Comparison of ENCODE assay signal across 9 cellular contexts in the genomic region with DNA sequence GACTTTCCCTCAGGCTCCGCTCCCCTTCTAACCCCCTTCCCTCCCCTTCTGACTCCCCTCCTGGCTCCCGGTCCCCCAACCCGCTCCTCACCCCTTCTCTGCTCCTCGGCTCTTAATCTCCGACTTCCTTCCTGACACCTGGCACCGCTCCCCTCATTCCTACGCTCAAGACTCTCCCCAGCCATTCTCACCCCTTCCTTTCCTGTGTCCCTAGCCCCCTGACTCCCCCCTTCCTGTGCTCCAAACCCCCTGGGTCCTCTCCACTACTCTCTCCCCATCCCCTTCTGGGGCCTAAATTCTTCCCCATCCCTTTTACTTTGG. TPM values are rescaled to one million over a fixed set of nuclear protein-coding genes. Genes with fewer than 3 reads are reported as not detected.
DNase-seq lines count a peak whose midpoint lies in the region; ATAC-seq and TF ChIP-seq lines count a peak whose summit lies in the region.
"Had no signal": no experiment of that assay in that cellular context is flagged by ENCODE, and none has a peak within 500 bp of the region (broad histone marks: within the 10 kb centered on the region; RNA-seq: fewer than 3 reads in every experiment).

No MANE protein-coding gene starts in this region.

- H3K27ac Mint-ChIP-seq in natural killer cell treated with Interleukin-12 subunit alpha and Interleukin-12 subunit beta and Interleukin-15 and Interleukin-18, amount 100 ng/mL, for 72 hours: peak overlapping the region; percentile 84 to 90

- peak in 1 of 2 donors; percentile 1 for ATAC-seq in natural killer cell treated with Interleukin-12 subunit alpha and Interleukin-12 subunit beta and Interleukin-15 and Interleukin-18, amount 100 ng/mL, for 72 hours
- ATAC-seq in GM18868 (IDR thresholded peaks at IDR 0.05; ENCODE audit: unreplicated experiment) (no peak), HG02759 (IDR thresholded peaks at IDR 0.05; ENCODE audit: unreplicated experiment) (no peak), HG02852 (IDR thresholded peaks at IDR 0.05; ENCODE audit: unreplicated experiment) (no peak)

- H3K4me3 ChIP-seq in BLaER1 treated with 17β-estradiol and CSF1 and Interleukin-3, amounts not matched to agents 10 nM and 100 nM: peak overlapping the region; percentile 80 to 93 (median 86)
- H3K4me3 ChIP-seq in LNCaP clone FGC (ENCODE audit: low read depth, low read length) (peak overlapping the region; percentile 83), coronary artery (peak overlapping the region; percentile 98)

- H3K27ac ChIP-seq in BLaER1 treated with 17β-estradiol and CSF1 and Interleukin-3, amounts not matched to agents 10 nM and 100 nM: peak overlapping the region; percentile 64 to 89 (median 84); a peak in 21 of 22 replicates
- H3K27ac ChIP-seq in coronary artery: peak overlapping the region; percentile 85 to 96

- H3K36me3 ChIP-seq in BLaER1 treated with 17β-estradiol and CSF1 and Interleukin-3, amounts not matched to agents 10 nM and 100 nM: peaks cover 29 to 43% (median 38%) of the 10 kb centered on the region in 11 experiments

- H3K9me3 ChIP-seq in BLaER1 treated with 17β-estradiol and CSF1 and Interleukin-3, amounts not matched to agents 10 nM and 100 nM (replicated peaks in 1 of 11): no peaks in the 10 kb centered on the region

- H3K4me1 ChIP-seq in BLaER1 treated with 17β-estradiol and CSF1 and Interleukin-3, amounts not matched to agents 10 nM and 100 nM: peaks cover 13 to 21% (median 15%) of the 10 kb centered on the region in 10 experiments

- DNase-seq in LNCaP clone FGC (ENCODE audit: low read depth): no peak
- no peak for DNase-seq in coronary artery (ENCODE audit: low spot score)
- DNase-seq in natural killer cell treated with Interleukin-12 subunit alpha and Interleukin-12 subunit beta and Interleukin-15 and Interleukin-18, amount 100 ng/mL, for 72 hours (ENCODE audit: low spot score): no peak
- no peak for DNase-seq in erythroblast (lab: John Stamatoyannopoulos, UW)

- no peaks in the 10 kb centered on the region for H3K9me3 Mint-ChIP-seq in natural killer cell treated with Interleukin-12 subunit alpha and Interleukin-12 subunit beta and Interleukin-15 and Interleukin-18, amount 100 ng/mL, for 72 hours

- H4K20me1 ChIP-seq in BLaER1 treated with 17β-estradiol and CSF1 and Interleukin-3, amounts not matched to agents 10 nM and 100 nM: peaks cover 0 to 7% (median 0%) of the 10 kb centered on the region in 11 experiments; a peak in 1 of 22 replicates

- TF ChIP-seq CTCF in LNCaP clone FGC (IDR thresholded peaks at IDR 0.05; ENCODE audit: control insufficient read depth, extremely low read depth, insufficient read depth) (no peak), coronary artery (IDR thresholded peaks at IDR 0.05) (no peak)

- H3K4me1 Mint-ChIP-seq in natural killer cell treated with Interleukin-12 subunit alpha and Interleukin-12 subunit beta and Interleukin-15 and Interleukin-18, amount 100 ng/mL, for 72 hours (ENCODE audit: low read depth in 2 of 2): peaks cover 12 to 15% of the 10 kb centered on the region in 2 donors

- H3K27me3 Mint-ChIP-seq in natural killer cell treated with Interleukin-12 subunit alpha and Interleukin-12 subunit beta and Interleukin-15 and Interleukin-18, amount 100 ng/mL, for 72 hours: no peaks in the 10 kb centered on the region

- TF ChIP-seq POLR2A in erythroblast (IDR thresholded peaks at IDR 0.05; ENCODE audit: low read length): no peak

- peak overlapping the region; percentile 92 for H3K4me3 Mint-ChIP-seq in natural killer cell treated with Interleukin-12 subunit alpha and Interleukin-12 subunit beta and Interleukin-15 and Interleukin-18, amount 100 ng/mL, for 72 hours

- no peaks in the 10 kb centered on the region for H3K36me3 Mint-ChIP-seq in natural killer cell treated with Interleukin-12 subunit alpha and Interleukin-12 subunit beta and Interleukin-15 and Interleukin-18, amount 100 ng/mL, for 72 hours

- H3K4me2 ChIP-seq in BLaER1 treated with 17β-estradiol and CSF1 and Interleukin-3, amounts not matched to agents 10 nM and 100 nM: peak overlapping the region; percentile 88 to 99 (median 97)

- no peaks in the 10 kb centered on the region for H3K27me3 ChIP-seq in BLaER1 treated with 17β-estradiol and CSF1 and Interleukin-3, amounts not matched to agents 10 nM and 100 nM

- peak overlapping the region; percentile 82 to 93 (median 91) for H3K9ac ChIP-seq in BLaER1 treated with 17β-estradiol and CSF1 and Interleukin-3, amounts not matched to agents 10 nM and 100 nM

RNA-seq across cellular contexts. Expression of gene CLPP, which starts 0.7 kb away (rescaled TPM):
- total RNA-seq in natural killer cell treated with Interleukin-12 subunit alpha and Interleukin-12 subunit beta and Interleukin-15 and Interleukin-18, amount 100 ng/mL, for 72 hours: 100 to 1,000 TPM; 115 to 146 TPM

RNA-seq across cellular contexts. Expression of gene ALKBH7, which starts 10.6 kb away (rescaled TPM):
- total RNA-seq in natural killer cell treated with Interleukin-12 subunit alpha and Interleukin-12 subunit beta and Interleukin-15 and Interleukin-18, amount 100 ng/mL, for 72 hours: 10 to 100 TPM; 29.2 to 31.3 TPM

RNA-seq across cellular contexts. Expression of gene PSPN, which starts 13.7 kb away (rescaled TPM):
- 1 to 10 TPM; 1.8 to 1.9 TPM for total RNA-seq in natural killer cell treated with Interleukin-12 subunit alpha and Interleukin-12 subunit beta and Interleukin-15 and Interleukin-18, amount 100 ng/mL, for 72 hours

RNA-seq across cellular contexts. Expression of gene ACER1, which starts 28.6 kb away (rescaled TPM):
- not detected for total RNA-seq in natural killer cell treated with Interleukin-12 subunit alpha and Interleukin-12 subunit beta and Interleukin-15 and Interleukin-18, amount 100 ng/mL, for 72 hours
- total RNA-seq: renal cortical epithelial cell had no signal

RNA-seq across cellular contexts. Expression of gene GTF2F1, which starts 31.0 kb away (rescaled TPM):
- 10 to 100 TPM; 71.1 to 72.6 TPM for total RNA-seq in natural killer cell treated with Interleukin-12 subunit alpha and Interleukin-12 subunit beta and Interleukin-15 and Interleukin-18, amount 100 ng/mL, for 72 hours
